ENCODE assay signal across 16 cellular contexts in genomic region chrX:153960786-153961185, GRCh38. TPM values are rescaled to one million over a fixed set of nuclear protein-coding genes. Genes with fewer than 3 reads are reported as not detected.
A peak's percentile ranks its signal among the peaks of the same experiment; 100 is the strongest.
DNase-seq lines count a peak whose midpoint lies in the region; ATAC-seq and TF ChIP-seq lines count a peak whose summit lies in the region.
"Had no signal": no experiment of that assay in that cellular context is flagged by ENCODE, and none has a peak within 500 bp of the region (broad histone marks: within the 10 kb centered on the region; RNA-seq: fewer than 3 reads in every experiment).

No MANE protein-coding gene starts in this region.

- intact Hi-C loops in activated naive CD4-positive, alpha-beta T cell treated with anti-CD3 and anti-CD28 coated beads for 36 hours (cut with micrococcal nuclease) = no loop called here

- no peaks in the 10 kb centered on the region for H3K9me3 Mint-ChIP-seq in activated naive CD4-positive, alpha-beta T cell treated with anti-CD3 and anti-CD28 coated beads for 36 hours
- no peaks in the 10 kb centered on the region for H3K9me3 Mint-ChIP-seq in neural crest cell
- H3K9me3 Mint-ChIP-seq: GM23338, H9 had no signal

- no peak overlapping the region for H3K4me3 ChIP-seq in stomach smooth muscle (ENCODE audit: low read length in 2 of 2)
- no peak overlapping the region for H3K4me3 ChIP-seq in brain microvascular endothelial cell (ENCODE audit: low read depth, low read length)
- H3K4me3 ChIP-seq: GM23338 had no signal

- H3K9ac ChIP-seq in stomach smooth muscle (ENCODE audit: low read length in 2 of 2) = no peak overlapping the region

- no peaks in the 10 kb centered on the region for H3K27me3 Mint-ChIP-seq in activated naive CD4-positive, alpha-beta T cell treated with anti-CD3 and anti-CD28 coated beads for 36 hours (ENCODE audit: low read depth)
- no peaks in the 10 kb centered on the region for H3K27me3 Mint-ChIP-seq in neural crest cell (ENCODE audit: low read depth)
- H3K27me3 Mint-ChIP-seq: CD4-positive, alpha-beta memory T cell had no signal

- H3K4me1 Mint-ChIP-seq in activated naive CD4-positive, alpha-beta T cell treated with anti-CD3 and anti-CD28 coated beads for 36 hours (ENCODE audit: low read depth) = peaks cover 4% of the 10 kb centered on the region
- no peaks in the 10 kb centered on the region for H3K4me1 Mint-ChIP-seq in neural crest cell
- H3K4me1 Mint-ChIP-seq: GM23338, H9 had no signal

- peaks cover 15% of the 10 kb centered on the region for H3K36me3 Mint-ChIP-seq in activated naive CD4-positive, alpha-beta T cell treated with anti-CD3 and anti-CD28 coated beads for 36 hours (ENCODE audit: low read depth)
- H3K36me3 Mint-ChIP-seq in neural crest cell (ENCODE audit: low read depth) = peaks cover 6% of the 10 kb centered on the region

- no peak overlapping the region for H3K4me3 Mint-ChIP-seq in activated naive CD4-positive, alpha-beta T cell treated with anti-CD3 and anti-CD28 coated beads for 36 hours
- peak overlapping the region; percentile 40 for H3K4me3 Mint-ChIP-seq in neural crest cell
- H3K4me3 Mint-ChIP-seq: GM23338, H9 had no signal

- peaks cover 22 to 35% of the 10 kb centered on the region in 2 donors for H3K36me3 ChIP-seq in stomach smooth muscle (ENCODE audit: control insufficient read depth in 2 of 2, insufficient read depth in 2 of 2, low read length in 2 of 2)
- H3K36me3 ChIP-seq in brain microvascular endothelial cell (replicated peaks) = peaks cover 68% of the 10 kb centered on the region

- peaks cover 0 to 4% of the 10 kb centered on the region in 2 donors for H3K27me3 ChIP-seq in stomach smooth muscle (ENCODE audit: control insufficient read depth in 1 of 2, insufficient read depth in 2 of 2, low read length in 2 of 2)
- H3K27me3 ChIP-seq in brain microvascular endothelial cell (replicated peaks) = no peaks in the 10 kb centered on the region

- ATAC-seq in HG03469 (IDR thresholded peaks at IDR 0.05; ENCODE audit: unreplicated experiment) = no peak
- ATAC-seq: GM23338, HCT116 had no signal

- no peak for TF ChIP-seq CTCF in neural crest cell (conservative IDR thresholded peaks at IDR 0.05)
- TF ChIP-seq CTCF in brain microvascular endothelial cell (IDR thresholded peaks at IDR 0.05; ENCODE audit: low read depth, low read length, missing control alignments) = no peak

- CTCF ChIA-PET in activated naive CD4-positive, alpha-beta T cell treated with anti-CD3 and anti-CD28 coated beads for 36 hours (lab: Charles Lee) = no interaction called here

- H3K27ac ChIP-seq in stomach smooth muscle (ENCODE audit: low read length) (peak overlapping the region; percentile 67), brain microvascular endothelial cell (no peak overlapping the region)

- peak overlapping the region; percentile 46 for H3K27ac Mint-ChIP-seq in activated naive CD4-positive, alpha-beta T cell treated with anti-CD3 and anti-CD28 coated beads for 36 hours
- no peak overlapping the region for H3K27ac Mint-ChIP-seq in neural crest cell (ENCODE audit: unreplicated experiment)
- H3K27ac Mint-ChIP-seq: GM23338 had no signal

- peaks cover 16% of the 10 kb centered on the region for H3K4me1 ChIP-seq in stomach smooth muscle (ENCODE audit: control insufficient read depth, insufficient read depth, low read length)

- in situ Hi-C loops in brain microvascular endothelial cell (cut with HindIII; ENCODE audit: low pct_ligation_motif_present, low sequenced_read_pairs) = no loop called here

- H3K9me3 ChIP-seq in stomach smooth muscle (ENCODE audit: control insufficient read depth in 2 of 2, low read length in 2 of 2) = no peaks in the 10 kb centered on the region

- DNase-seq in activated naive CD4-positive, alpha-beta T cell treated with anti-CD3 and anti-CD28 coated beads for 36 hours = no peak
- no peak for DNase-seq in activated naive CD4-positive, alpha-beta T cell (lab: John Stamatoyannopoulos, UW)
- no peak for DNase-seq in neural crest cell (ENCODE audit: low read depth, low spot score)
- no peak for DNase-seq in brain microvascular endothelial cell
- DNase-seq: C1 segment of cervical spinal cord, Calu3, COR-L47, DMS53, DMS79 treated with DMSO at 0.1 percent for 48 hours, GF-D8, H9 had no signal

RNA-seq across cellular contexts. Expression of gene HCFC1, which starts 10.8 kb away (rescaled TPM):
- total RNA-seq in activated naive CD4-positive, alpha-beta T cell treated with anti-CD3 and anti-CD28 coated beads for 36 hours = 10 to 100 TPM; 85.0 to 86.1 TPM
- total RNA-seq in neural crest cell = 168 and 173 TPM in 2 replicates

RNA-seq across cellular contexts. Expression of gene TMEM187, which starts 11.8 kb away (rescaled TPM):
- total RNA-seq in activated naive CD4-positive, alpha-beta T cell treated with anti-CD3 and anti-CD28 coated beads for 36 hours = 1 to 10 TPM; 6.2 to 6.7 TPM
- total RNA-seq in neural crest cell = 8.0 and 14.0 TPM in 2 replicates

RNA-seq across cellular contexts. Expression of gene RENBP, which starts 16.3 kb away (rescaled TPM):
- total RNA-seq in activated naive CD4-positive, alpha-beta T cell treated with anti-CD3 and anti-CD28 coated beads for 36 hours = 10 to 100 TPM; 11.3 to 13.1 TPM
- total RNA-seq in neural crest cell = 11.4 and 11.8 TPM in 2 replicates

RNA-seq across cellular contexts. Expression of gene NAA10, which starts 25.9 kb away (rescaled TPM):
- total RNA-seq in activated naive CD4-positive, alpha-beta T cell treated with anti-CD3 and anti-CD28 coated beads for 36 hours = 100 to 1,000 TPM; 120 to 121 TPM
- total RNA-seq in neural crest cell = 116 and 124 TPM in 2 replicates

RNA-seq across cellular contexts. Expression of gene ARHGAP4, which starts 34.7 kb away (rescaled TPM):
- total RNA-seq in activated naive CD4-positive, alpha-beta T cell treated with anti-CD3 and anti-CD28 coated beads for 36 hours = 100 to 1,000 TPM; 154 to 161 TPM
- 10.2 and 10.7 TPM in 2 replicates for total RNA-seq in neural crest cell
